20 cellular contexts compared by ENCODE assay signal in genomic region chr2:137252934-137253333, GRCh38.
DNase-seq lines count a peak whose midpoint lies in the region; ATAC-seq and TF ChIP-seq lines count a peak whose summit lies in the region.
"Had no signal": no experiment of that assay in that cellular context is flagged by ENCODE, and none has a peak within 500 bp of the region (broad histone marks: within the 10 kb centered on the region; RNA-seq: fewer than 3 reads in every experiment).

No MANE protein-coding gene starts in this region.

- peak overlapping the region; percentile 72 for H3K27ac ChIP-seq in foreskin keratinocyte
- no peak overlapping the region for H3K27ac ChIP-seq in lower lobe of right lung
- H3K27ac ChIP-seq: left lung, SJCRH30, tibial nerve had no signal

- H3K27me3 ChIP-seq in BJ (ENCODE audit: control insufficient read depth, insufficient read depth, low read length) (no peaks in the 10 kb centered on the region), foreskin keratinocyte (no peaks in the 10 kb centered on the region), lower lobe of right lung (ENCODE audit: low read depth) (no peaks in the 10 kb centered on the region)
- H3K27me3 ChIP-seq: left lung, SJCRH30, tibial nerve had no signal

- H3K9me3 ChIP-seq in lower lobe of right lung: no peaks in the 10 kb centered on the region
- H3K9me3 ChIP-seq: left lung, mucosa of descending colon, SJCRH30, tibial nerve had no signal

- H3K4me3 ChIP-seq in BJ (ENCODE audit: low read depth, low read length) (no peak overlapping the region), lower lobe of right lung (no peak overlapping the region)
- H3K4me3 ChIP-seq: left lung, mucosa of descending colon, SJCRH30, tibial nerve had no signal

- ATAC-seq in foreskin keratinocyte (peak; percentile 84), HG02885 (IDR thresholded peaks at IDR 0.05; ENCODE audit: poor library complexity, unreplicated experiment) (no peak), lower lobe of right lung (no peak), left lobe of liver (no peak), Right ventricle myocardium inferior (no peak)
- ATAC-seq: left lung, mucosa of descending colon had no signal

- DNase-seq in BJ (ENCODE audit: low read depth) (peak; percentile 7), HPDE6-E6E7 (ENCODE audit: extremely low spot score) (peak; percentile 27), astrocyte of the hippocampus (ENCODE audit: low read depth, low spot score) (peak; percentile 54), foreskin keratinocyte (peak; percentile 88 to 93), lower lobe of right lung (no peak), left lobe of liver (ENCODE audit: low spot score) (no peak), Right ventricle myocardium inferior (ENCODE audit: missing footprints) (no peak)
- DNase-seq: activated CD4-positive, CD25-positive, alpha-beta regulatory T cell; activated naive CD8-positive, alpha-beta T cell treated with anti-CD3 and anti-CD28 coated beads, Interleukin-2, amount 10 ng/mL, durations not matched to agents 7 days and 5 days; CD4-positive, CD25-positive, alpha-beta regulatory T cell; cerebellar nuclear complex; H7; left lung; mucosa of descending colon; MV-4-11; NCI-H2029; SJCRH30; stimulated activated naive CD4-positive, alpha-beta T cell had no signal

- CTCF ChIA-PET in BJ (lab: Yijun Ruan, JAX): no interaction called here

- no peak for TF ChIP-seq CTCF in BJ (IDR thresholded peaks at IDR 0.05; ENCODE audit: insufficient read depth, low read depth, low read length)
- no peak for TF ChIP-seq CTCF in foreskin keratinocyte (conservative IDR thresholded peaks at IDR 0.05)
- no peak for TF ChIP-seq CTCF in lower lobe of right lung (IDR thresholded peaks at IDR 0.05)

- H3K4me1 ChIP-seq in foreskin keratinocyte (peaks cover 60% of the 10 kb centered on the region), lower lobe of right lung (no peaks in the 10 kb centered on the region)
- H3K4me1 ChIP-seq: left lung, SJCRH30, tibial nerve had no signal

- H3K36me3 ChIP-seq in BJ (ENCODE audit: control insufficient read depth, insufficient read depth, low read length): no peaks in the 10 kb centered on the region
- no peaks in the 10 kb centered on the region for H3K36me3 ChIP-seq in lower lobe of right lung
- H3K36me3 ChIP-seq: left lung, SJCRH30, tibial nerve had no signal

- POLR2A ChIA-PET in BJ (lab: Charles Lee): no interaction called here

- intact Hi-C loops in lower lobe of right lung (cut with DNase I) (no loop called here), Right ventricle myocardium inferior (cut with DNase I) (no loop called here)

Comparison
In these comparisons a context has a peak if more than half of its experiments do, and no peak if none do; other contexts are left out.
1. DNase-seq: peak in BJ (single experiment), HPDE6-E6E7 (single experiment), astrocyte of the hippocampus (single experiment) and foreskin keratinocyte (2 of 2); none in lower lobe of right lung (single experiment), left lobe of liver (single experiment) and Right ventricle myocardium inferior (single experiment).